Comparison of ENCODE assay signal across 7 cellular contexts in the genomic region with DNA sequence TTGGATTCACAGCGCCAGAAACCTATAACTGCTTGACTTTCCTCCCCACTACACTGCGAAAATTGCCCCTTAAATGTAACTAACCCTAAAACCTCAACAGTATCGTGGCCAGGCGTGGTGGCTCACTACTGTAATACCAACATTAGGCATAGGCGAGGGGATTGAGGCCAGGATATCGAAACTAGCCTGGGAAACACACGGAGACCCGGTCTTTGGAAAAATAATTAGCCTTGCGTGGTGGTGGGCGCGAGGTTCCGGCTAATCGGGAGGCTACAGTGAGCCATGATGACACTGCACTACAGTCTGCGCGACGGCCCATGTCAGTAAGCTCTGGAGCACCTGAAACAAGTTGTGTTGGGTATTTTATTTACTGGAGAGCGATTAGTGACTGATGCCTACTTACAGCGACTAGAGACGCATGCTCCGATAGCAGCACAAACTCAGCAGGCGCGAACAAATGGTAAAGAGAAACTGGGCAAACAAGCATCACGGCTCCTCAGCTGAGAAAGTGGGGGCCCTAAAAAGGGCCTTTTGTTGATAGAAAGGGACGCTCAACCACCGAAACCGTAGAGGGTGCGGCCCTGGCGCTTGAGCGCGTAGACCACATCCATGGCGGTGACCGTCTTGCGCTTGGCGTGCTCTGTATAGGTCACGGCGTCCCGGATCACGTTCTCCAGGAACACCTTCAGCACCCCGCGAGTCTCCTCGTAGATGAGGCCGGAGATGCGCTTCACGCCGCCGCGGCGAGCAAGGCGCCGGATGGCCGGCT.
DNase-seq lines count a peak whose midpoint lies in the region; ATAC-seq and TF ChIP-seq lines count a peak whose summit lies in the region.
"Not testable (repeated sequence)": the region's sequence is repeated elsewhere in the genome, so short reads cannot be mapped to it uniquely, and the experiment has no call there.

No MANE protein-coding gene starts in this region.

- H3K27me3 ChIP-seq in Karpas-422 (ENCODE audit: low read length); adrenal gland; neuronal stem cell (ENCODE audit: control insufficient read depth in 3 of 3, insufficient read depth in 3 of 3, low read depth in 1 of 3, low read length in 3 of 3): not testable (repeated sequence)

- peak; percentile 36 for ATAC-seq in GM18508 (IDR thresholded peaks at IDR 0.05; ENCODE audit: insufficient read depth, unreplicated experiment)
- ATAC-seq in HG02571 (IDR thresholded peaks at IDR 0.05; ENCODE audit: unreplicated experiment) = peak; percentile 68
- ATAC-seq in SK-N-SH treated with all-trans-retinoic acid at 6 μM for 48 hours = peak; percentile 77
- ATAC-seq in Right ventricle myocardium inferior = peak; percentile 74

- H3K4me1 ChIP-seq in Karpas-422 (ENCODE audit: low read length) = peaks cover 34% of the 10 kb centered on the region
- peaks cover 0 to 21% of the 10 kb centered on the region in 2 donors for H3K4me1 ChIP-seq in adrenal gland (replicated peaks in 1 of 2)
- H3K4me1 ChIP-seq in neuronal stem cell (ENCODE audit: control insufficient read depth in 2 of 2, insufficient read depth in 1 of 2, low read depth in 1 of 2, low read length in 2 of 2) = not testable (repeated sequence)

- H3K18ac ChIP-seq in neuronal stem cell (ENCODE audit: low read length) = peak overlapping the region; percentile 73

- not testable (repeated sequence) for H3K79me1 ChIP-seq in neuronal stem cell (ENCODE audit: low read depth, low read length)

- H3K27ac ChIP-seq in Karpas-422 (ENCODE audit: low read length) (peak overlapping the region; percentile 88), adrenal gland (peak overlapping the region in 3 of 5 donors; percentile 37 to 81 (median 74)), neuronal stem cell (replicated peaks; ENCODE audit: low read length) (peak overlapping the region; percentile 81)

- not testable (repeated sequence) for H3K79me2 ChIP-seq in Karpas-422 (ENCODE audit: low read length)

- 16 to 32% (median 22%) methylated on average over 22 to 30 of the region's 51 CpGs for WGBS in adrenal gland, 4 donors
- no CpG with 5 or more reads among the region's 51 CpGs for WGBS in neuronal stem cell (ENCODE audit: extremely low coverage in 2 of 2, insufficient read length in 2 of 2, insufficient replicate concordance in 1 of 2), 2 donors

- not testable (repeated sequence) for H3K9me3 ChIP-seq in Karpas-422 (ENCODE audit: low read length); adrenal gland (replicated peaks in 1 of 3); neuronal stem cell (replicated peaks in 1 of 2; ENCODE audit: control insufficient read depth in 2 of 2, insufficient read depth in 1 of 2, low read depth in 1 of 2, low read length in 2 of 2)

- not testable (repeated sequence) for H2BK15ac ChIP-seq in neuronal stem cell (ENCODE audit: low read length)

- H3K23ac ChIP-seq in neuronal stem cell (ENCODE audit: low read depth, low read length, poor library complexity) = peak overlapping the region; percentile 20

- H2BK120ac ChIP-seq in neuronal stem cell (ENCODE audit: low read depth, low read length) = not testable (repeated sequence)

- DNase-seq in Karpas-422 (peak; percentile 80), adrenal gland (peak in 1 of 7 donors; percentile 61), Right ventricle myocardium inferior (ENCODE audit: missing footprints) (peak; percentile 62)
- not testable (repeated sequence) for DNase-seq in neuronal stem cell (ENCODE audit: low spot score)

- not testable (repeated sequence) for H4K91ac ChIP-seq in neuronal stem cell (ENCODE audit: low read depth, low read length, poor library complexity)

- H2AK5ac ChIP-seq in neuronal stem cell (ENCODE audit: low read depth, low read length) = not testable (repeated sequence)

- H3K4me3 ChIP-seq in Karpas-422 (ENCODE audit: low read length) (peak overlapping the region; percentile 74), adrenal gland (peak overlapping the region in 1 of 4 donors; percentile 55), neuronal stem cell (ENCODE audit: low read length in 2 of 2) (peak overlapping the region; percentile 66 to 90)

- H3K9me2 ChIP-seq in Karpas-422 (replicated peaks; ENCODE audit: insufficient read depth, low read length) = not testable (repeated sequence)

- intact Hi-C loops in adrenal gland (cut with DNase I) = not testable (repeated sequence)
- intact Hi-C loops in Right ventricle myocardium inferior (cut with DNase I) = loop anchor here (10.0 kb wide), 1 partner anchor 1806 kb away; a partner anchor contains a TSS

- not testable (repeated sequence) for TF ChIP-seq POLR2A in adrenal gland (IDR thresholded peaks at IDR 0.05)

- H3K36me3 ChIP-seq in Karpas-422 (ENCODE audit: insufficient read depth, low read length); adrenal gland (replicated peaks in 1 of 2); neuronal stem cell (replicated peaks in 1 of 2; ENCODE audit: control insufficient read depth in 2 of 2, insufficient read depth in 2 of 2, low read length in 2 of 2): not testable (repeated sequence)

- not testable (repeated sequence) for H2AFZ ChIP-seq in Karpas-422 (ENCODE audit: low read length); neuronal stem cell (ENCODE audit: low read length)

- peak overlapping the region; percentile 91 for H3K4me2 ChIP-seq in Karpas-422 (ENCODE audit: low read depth, low read length, poor library complexity, severe bottlenecking)
- peak overlapping the region; percentile 70 for H3K4me2 ChIP-seq in neuronal stem cell (ENCODE audit: insufficient read depth, low read length, poor library complexity, severe bottlenecking)

- H2BK5ac ChIP-seq in neuronal stem cell (ENCODE audit: low read length) = not testable (repeated sequence)

- not testable (repeated sequence) for TF ChIP-seq CTCF in adrenal gland (IDR thresholded peaks at IDR 0.05)

- H4K8ac ChIP-seq in neuronal stem cell (ENCODE audit: low read depth, low read length) = not testable (repeated sequence)

- H3K14ac ChIP-seq in neuronal stem cell (ENCODE audit: low read length) = not testable (repeated sequence)

- H3K4ac ChIP-seq in neuronal stem cell (ENCODE audit: low read length) = not testable (repeated sequence)

- H4K20me1 ChIP-seq in Karpas-422 (ENCODE audit: insufficient read depth, low read depth, low read length) = not testable (repeated sequence)

- H3K9ac ChIP-seq in Karpas-422 (ENCODE audit: low read length) = peak overlapping the region; percentile 87
- H3K9ac ChIP-seq in neuronal stem cell (ENCODE audit: low read depth, low read length, poor library complexity) = peak overlapping the region; percentile 91

- not testable (repeated sequence) for H2BK12ac ChIP-seq in neuronal stem cell (ENCODE audit: low read length)
